ENCODE assay signal across 8 cellular contexts in the genomic region with DNA sequence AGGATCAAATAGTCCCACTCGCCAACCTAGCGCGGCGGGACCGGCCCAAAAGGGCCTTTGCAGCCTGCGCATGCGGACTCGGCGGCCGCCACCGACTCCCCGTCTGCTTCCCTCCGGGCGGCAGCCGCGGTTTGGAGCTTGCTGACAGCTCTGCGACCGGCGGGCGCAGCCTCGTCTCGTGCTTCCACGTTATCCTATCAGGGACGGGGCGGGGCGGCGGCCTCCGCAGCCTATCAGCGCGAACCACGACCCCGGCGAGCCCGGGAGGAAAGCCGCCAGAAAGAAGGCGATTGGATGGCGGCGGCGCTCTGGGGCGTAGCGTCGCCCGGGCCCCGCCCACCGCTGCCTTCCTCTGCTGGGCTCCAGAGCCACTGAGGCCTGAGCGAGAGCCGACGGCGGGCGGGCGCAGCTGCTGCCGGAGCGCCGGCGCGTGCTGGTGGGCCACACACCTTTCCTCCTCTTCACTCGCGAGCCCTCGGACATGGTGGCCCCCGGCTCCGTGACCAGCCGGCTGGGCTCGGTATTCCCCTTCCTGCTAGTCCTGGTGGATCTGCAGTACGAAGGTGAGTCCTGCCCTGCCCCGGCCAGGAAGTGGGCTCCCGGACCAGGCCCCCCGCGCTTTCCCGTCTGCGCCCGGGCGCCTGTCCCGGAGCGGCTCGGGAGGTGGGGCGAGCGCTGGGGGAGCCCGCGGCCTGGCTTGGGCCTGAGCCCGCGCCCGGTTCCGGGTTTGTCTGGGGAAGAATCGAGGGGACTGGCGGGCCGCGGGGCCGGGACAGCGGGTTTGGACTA. TPM values are rescaled to one million over a fixed set of nuclear protein-coding genes. Genes with fewer than 3 reads are reported as not detected.
DNase-seq lines count a peak whose midpoint lies in the region; ATAC-seq and TF ChIP-seq lines count a peak whose summit lies in the region.

A gene with protein sequence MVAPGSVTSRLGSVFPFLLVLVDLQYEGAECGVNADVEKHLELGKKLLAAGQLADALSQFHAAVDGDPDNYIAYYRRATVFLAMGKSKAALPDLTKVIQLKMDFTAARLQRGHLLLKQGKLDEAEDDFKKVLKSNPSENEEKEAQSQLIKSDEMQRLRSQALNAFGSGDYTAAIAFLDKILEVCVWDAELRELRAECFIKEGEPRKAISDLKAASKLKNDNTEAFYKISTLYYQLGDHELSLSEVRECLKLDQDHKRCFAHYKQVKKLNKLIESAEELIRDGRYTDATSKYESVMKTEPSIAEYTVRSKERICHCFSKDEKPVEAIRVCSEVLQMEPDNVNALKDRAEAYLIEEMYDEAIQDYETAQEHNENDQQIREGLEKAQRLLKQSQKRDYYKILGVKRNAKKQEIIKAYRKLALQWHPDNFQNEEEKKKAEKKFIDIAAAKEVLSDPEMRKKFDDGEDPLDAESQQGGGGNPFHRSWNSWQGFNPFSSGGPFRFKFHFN (plus strand): TSS at position 365 of the 789 bp plus-strand sequence. CDS start 117 bp downstream, at position 482.

- H3K4me1 Mint-ChIP-seq in activated naive CD4-positive, alpha-beta T cell treated with anti-CD3 and anti-CD28 coated beads, Interleukin-2, amount 50 U/mL, for 24 hours: peaks cover 73% of the 10 kb centered on the region

- H3K4me1 ChIP-seq in suprapubic skin: peaks cover 29% of the 10 kb centered on the region

- peak; percentile 87 to 95 for TF ChIP-seq POLR2A in suprapubic skin (IDR thresholded peaks at IDR 0.05)

- TF ChIP-seq CTCF in GM06990 (IDR thresholded peaks at IDR 0.05; ENCODE audit: insufficient read depth, low read length, poor library complexity, severe bottlenecking) (no peak), suprapubic skin (IDR thresholded peaks at IDR 0.05) (no peak)

- ATAC-seq in HG02588 (IDR thresholded peaks at IDR 0.05; ENCODE audit: unreplicated experiment): peak; percentile 96
- peak; percentile 97 for ATAC-seq in SK-N-SH treated with all-trans-retinoic acid at 6 μM for 48 hours

- DNase-seq in GM06990 (ENCODE audit: extremely low read depth, insufficient read length) (peak; percentile 99), NCI-H1092 (lab: John Stamatoyannopoulos, UW) (peak; percentile 98), germinal center (ENCODE audit: low spot score) (peak; percentile 98), nucleus accumbens (lab: John Stamatoyannopoulos, UW) (peak; percentile 65 to 99 (median 97)), suprapubic skin (ENCODE audit: low spot score in 2 of 2) (peak; percentile 99 to 100)

- no peaks in the 10 kb centered on the region for H3K9me3 ChIP-seq in suprapubic skin

- H3K36me3 ChIP-seq in GM06990 (ENCODE audit: control insufficient read depth, insufficient read depth, low read length) (no peaks in the 10 kb centered on the region), suprapubic skin (peaks cover 3% of the 10 kb centered on the region)

- peaks cover 5% of the 10 kb centered on the region for H3K9me3 Mint-ChIP-seq in activated naive CD4-positive, alpha-beta T cell treated with anti-CD3 and anti-CD28 coated beads, Interleukin-2, amount 50 U/mL, for 24 hours

- H3K4me3 ChIP-seq in GM06990 (replicated peaks; ENCODE audit: low read depth, low read length) (peak within 1 kb of the TSS; percentile 94), suprapubic skin (peak within 1 kb of the TSS; percentile 72)

- H3K27me3 ChIP-seq in GM06990 (replicated peaks; ENCODE audit: control insufficient read depth, insufficient read depth, low read length): no peaks in the 10 kb centered on the region
- H3K27me3 ChIP-seq in suprapubic skin: no peaks in the 10 kb centered on the region

- no CpG with 5 or more reads among the region's 89 CpGs for WGBS in suprapubic skin

- peak within 1 kb of the TSS; percentile 92 for H3K27ac Mint-ChIP-seq in activated naive CD4-positive, alpha-beta T cell treated with anti-CD3 and anti-CD28 coated beads, Interleukin-2, amount 50 U/mL, for 24 hours

- H3K36me3 Mint-ChIP-seq in activated naive CD4-positive, alpha-beta T cell treated with anti-CD3 and anti-CD28 coated beads, Interleukin-2, amount 50 U/mL, for 24 hours: peaks cover 12% of the 10 kb centered on the region

- TF ChIP-seq EP300 in suprapubic skin (IDR thresholded peaks at IDR 0.05): no peak

- H3K27ac ChIP-seq in suprapubic skin: peak within 1 kb of the TSS; percentile 91

- peak within 1 kb of the TSS; percentile 95 for H3K4me3 Mint-ChIP-seq in activated naive CD4-positive, alpha-beta T cell treated with anti-CD3 and anti-CD28 coated beads, Interleukin-2, amount 50 U/mL, for 24 hours

- H3K27me3 Mint-ChIP-seq in activated naive CD4-positive, alpha-beta T cell treated with anti-CD3 and anti-CD28 coated beads, Interleukin-2, amount 50 U/mL, for 24 hours: no peaks in the 10 kb centered on the region

TF ChIP-seq in SK-N-SH treated with all-trans-retinoic acid at 6 μM for 48 hours, 23 proteins besides CTCF, POLR2A, EP300 and RAD21:
- TF ChIP-seq ZFP3 (CRISPR knock-in tag; IDR thresholded peaks at IDR 0.05) (no peak), TCF4 (CRISPR knock-in tag; IDR thresholded peaks at IDR 0.05; ENCODE audit: borderline replicate concordance) (no peak), ZNF70 (CRISPR knock-in tag; IDR thresholded peaks at IDR 0.05) (no peak), TOX (CRISPR knock-in tag; IDR thresholded peaks at IDR 0.05; ENCODE audit: borderline replicate concordance) (no peak), ZC3H10 (CRISPR knock-in tag; IDR thresholded peaks at IDR 0.05) (no peak), ISL1 (CRISPR knock-in tag; IDR thresholded peaks at IDR 0.05) (no peak), OSR1 (CRISPR knock-in tag; IDR thresholded peaks at IDR 0.05) (no peak), GLIS3 (CRISPR knock-in tag; IDR thresholded peaks at IDR 0.05) (no peak), ZNF8 (CRISPR knock-in tag; IDR thresholded peaks at IDR 0.05) (no peak), ZNF565 (CRISPR knock-in tag; conservative IDR thresholded peaks at IDR 0.05; ENCODE audit: low read depth) (no peak), SNAI2 (CRISPR knock-in tag; IDR thresholded peaks at IDR 0.05) (no peak), BACH2 (CRISPR knock-in tag; IDR thresholded peaks at IDR 0.05; ENCODE audit: borderline replicate concordance) (no peak)
- TF ChIP-seq, protein P1, sequence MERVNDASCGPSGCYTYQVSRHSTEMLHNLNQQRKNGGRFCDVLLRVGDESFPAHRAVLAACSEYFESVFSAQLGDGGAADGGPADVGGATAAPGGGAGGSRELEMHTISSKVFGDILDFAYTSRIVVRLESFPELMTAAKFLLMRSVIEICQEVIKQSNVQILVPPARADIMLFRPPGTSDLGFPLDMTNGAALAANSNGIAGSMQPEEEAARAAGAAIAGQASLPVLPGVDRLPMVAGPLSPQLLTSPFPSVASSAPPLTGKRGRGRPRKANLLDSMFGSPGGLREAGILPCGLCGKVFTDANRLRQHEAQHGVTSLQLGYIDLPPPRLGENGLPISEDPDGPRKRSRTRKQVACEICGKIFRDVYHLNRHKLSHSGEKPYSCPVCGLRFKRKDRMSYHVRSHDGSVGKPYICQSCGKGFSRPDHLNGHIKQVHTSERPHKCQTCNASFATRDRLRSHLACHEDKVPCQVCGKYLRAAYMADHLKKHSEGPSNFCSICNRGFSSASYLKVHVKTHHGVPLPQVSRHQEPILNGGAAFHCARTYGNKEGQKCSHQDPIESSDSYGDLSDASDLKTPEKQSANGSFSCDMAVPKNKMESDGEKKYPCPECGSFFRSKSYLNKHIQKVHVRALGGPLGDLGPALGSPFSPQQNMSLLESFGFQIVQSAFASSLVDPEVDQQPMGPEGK (CRISPR knock-in tag; IDR thresholded peaks at IDR 0.05; ENCODE audit: borderline replicate concordance): no peak
- TF ChIP-seq, protein P2, sequence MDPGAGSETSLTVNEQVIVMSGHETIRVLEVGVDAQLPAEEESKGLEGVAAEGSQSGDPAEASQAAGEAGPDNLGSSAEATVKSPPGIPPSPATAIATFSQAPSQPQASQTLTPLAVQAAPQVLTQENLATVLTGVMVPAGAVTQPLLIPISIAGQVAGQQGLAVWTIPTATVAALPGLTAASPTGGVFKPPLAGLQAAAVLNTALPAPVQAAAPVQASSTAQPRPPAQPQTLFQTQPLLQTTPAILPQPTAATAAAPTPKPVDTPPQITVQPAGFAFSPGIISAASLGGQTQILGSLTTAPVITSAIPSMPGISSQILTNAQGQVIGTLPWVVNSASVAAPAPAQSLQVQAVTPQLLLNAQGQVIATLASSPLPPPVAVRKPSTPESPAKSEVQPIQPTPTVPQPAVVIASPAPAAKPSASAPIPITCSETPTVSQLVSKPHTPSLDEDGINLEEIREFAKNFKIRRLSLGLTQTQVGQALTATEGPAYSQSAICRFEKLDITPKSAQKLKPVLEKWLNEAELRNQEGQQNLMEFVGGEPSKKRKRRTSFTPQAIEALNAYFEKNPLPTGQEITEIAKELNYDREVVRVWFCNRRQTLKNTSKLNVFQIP (CRISPR knock-in tag; IDR thresholded peaks at IDR 0.05; ENCODE audit: borderline replicate concordance, low read depth): no peak
- TF ChIP-seq, protein P3, sequence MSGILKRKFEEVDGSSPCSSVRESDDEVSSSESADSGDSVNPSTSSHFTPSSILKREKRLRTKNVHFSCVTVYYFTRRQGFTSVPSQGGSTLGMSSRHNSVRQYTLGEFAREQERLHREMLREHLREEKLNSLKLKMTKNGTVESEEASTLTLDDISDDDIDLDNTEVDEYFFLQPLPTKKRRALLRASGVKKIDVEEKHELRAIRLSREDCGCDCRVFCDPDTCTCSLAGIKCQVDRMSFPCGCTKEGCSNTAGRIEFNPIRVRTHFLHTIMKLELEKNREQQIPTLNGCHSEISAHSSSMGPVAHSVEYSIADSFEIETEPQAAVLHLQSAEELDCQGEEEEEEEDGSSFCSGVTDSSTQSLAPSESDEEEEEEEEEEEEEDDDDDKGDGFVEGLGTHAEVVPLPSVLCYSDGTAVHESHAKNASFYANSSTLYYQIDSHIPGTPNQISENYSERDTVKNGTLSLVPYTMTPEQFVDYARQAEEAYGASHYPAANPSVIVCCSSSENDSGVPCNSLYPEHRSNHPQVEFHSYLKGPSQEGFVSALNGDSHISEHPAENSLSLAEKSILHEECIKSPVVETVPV (CRISPR knock-in tag; IDR thresholded peaks at IDR 0.05): no peak

RNA-seq across cellular contexts. Expression of the gene that starts here (rescaled TPM):
- 10 to 100 TPM; 27.1 to 33.5 (median 30.7) TPM for total RNA-seq in suprapubic skin

Comparison
In these comparisons a context has a peak if more than half of its experiments do, and no peak if none do; other contexts are left out.
1. Peak in every context shown above with its lines: DNase-seq, ATAC-seq, H3K4me3 ChIP-seq and H3K27ac ChIP-seq.